Comparison of ENCODE assay signal across 7 cellular contexts in the genomic region with DNA sequence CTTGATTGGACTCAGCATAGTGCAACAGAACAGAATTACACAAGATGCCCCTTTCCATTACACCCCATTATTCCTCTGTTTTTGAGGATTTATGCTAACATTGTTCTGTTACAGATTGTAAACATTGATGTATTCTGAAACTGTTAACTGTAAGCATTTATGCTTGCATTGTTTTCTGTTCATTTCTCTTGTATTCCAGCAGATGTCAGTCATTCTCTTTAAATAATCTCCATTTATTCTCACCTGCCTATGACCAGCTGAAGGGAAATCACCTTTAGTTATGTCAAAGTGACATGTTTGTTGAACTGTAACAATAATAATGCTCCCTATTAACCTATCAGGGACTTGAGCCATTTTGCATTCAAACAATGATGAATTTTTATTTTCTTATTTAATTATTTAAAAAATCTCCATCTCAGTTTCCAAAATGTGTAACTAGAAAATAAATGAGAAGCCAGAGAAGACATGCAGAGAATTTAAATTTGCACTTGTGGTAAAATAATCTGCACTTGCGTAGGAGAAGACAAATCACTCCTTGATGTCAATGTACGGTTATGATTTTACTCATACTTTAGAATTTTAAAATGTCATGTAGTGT. TPM values are rescaled to one million over a fixed set of nuclear protein-coding genes. Genes with fewer than 3 reads are reported as not detected.
DNase-seq lines count a peak whose midpoint lies in the region; ATAC-seq and TF ChIP-seq lines count a peak whose summit lies in the region.

No MANE protein-coding gene starts in this region.

- H3K27me3 Mint-ChIP-seq in memory B cell: no peaks in the 10 kb centered on the region
- H3K27me3 Mint-ChIP-seq in activated CD8-positive, alpha-beta memory T cell treated with anti-CD3 and anti-CD28 coated beads, Interleukin-2, amount 10 ng/mL, durations not matched to agents 7 days and 5 days: peaks cover 20% of the 10 kb centered on the region

- TF ChIP-seq CTCF in GM12875 (IDR thresholded peaks at IDR 0.05; ENCODE audit: borderline replicate concordance, insufficient read depth, low read depth, low read length) (0 out of 2 replicates have a peak, but pooled peaks have one; percentile 10), VCaP (conservative IDR thresholded peaks at IDR 0.05) (peak; percentile 70)

- H3K4me3 ChIP-seq in GM12875 (ENCODE audit: low read depth, low read length): no peak overlapping the region

- DNase-seq in memory B cell (ENCODE audit: low spot score in 2 of 2): no peak
- DNase-seq in activated CD8-positive, alpha-beta memory T cell treated with anti-CD3 and anti-CD28 coated beads, Interleukin-2, amount 10 ng/mL, durations not matched to agents 7 days and 5 days: no peak
- no peak for DNase-seq in NCI-H226

- no peak overlapping the region for H3K27ac Mint-ChIP-seq in memory B cell
- H3K27ac Mint-ChIP-seq in activated CD8-positive, alpha-beta memory T cell treated with anti-CD3 and anti-CD28 coated beads, Interleukin-2, amount 10 ng/mL, durations not matched to agents 7 days and 5 days: no peak overlapping the region

- no peaks in the 10 kb centered on the region for H3K9me3 Mint-ChIP-seq in memory B cell
- H3K9me3 Mint-ChIP-seq in activated CD8-positive, alpha-beta memory T cell treated with anti-CD3 and anti-CD28 coated beads, Interleukin-2, amount 10 ng/mL, durations not matched to agents 7 days and 5 days (ENCODE audit: low read depth): no peaks in the 10 kb centered on the region

- CTCF ChIA-PET in activated CD8-positive, alpha-beta memory T cell treated with anti-CD3 and anti-CD28 coated beads, Interleukin-2, amount 10 ng/mL, durations not matched to agents 7 days and 5 days (lab: Charles Lee): interaction anchor here (1.3 to 2.9 kb wide), 3 partner anchors 22 to 680 kb away, joined by 3 to 18 read pairs (median 3); no protein-coding TSS in a partner anchor

- no peaks in the 10 kb centered on the region for H3K4me1 Mint-ChIP-seq in memory B cell
- no peaks in the 10 kb centered on the region for H3K4me1 Mint-ChIP-seq in activated CD8-positive, alpha-beta memory T cell treated with anti-CD3 and anti-CD28 coated beads, Interleukin-2, amount 10 ng/mL, durations not matched to agents 7 days and 5 days

- H3K27ac ChIP-seq in VCaP: no peak overlapping the region

- ATAC-seq in GM21423 (IDR thresholded peaks at IDR 0.05; ENCODE audit: unreplicated experiment) (peak; percentile 82), HG03520 (IDR thresholded peaks at IDR 0.05; ENCODE audit: unreplicated experiment) (peak; percentile 92), memory B cell (ENCODE audit: low read depth) (peak; percentile 45)
- no peak for ATAC-seq in activated CD8-positive, alpha-beta memory T cell treated with anti-CD3 and anti-CD28 coated beads, Interleukin-2, amount 10 ng/mL, durations not matched to agents 7 days and 5 days

- H3K36me3 Mint-ChIP-seq in memory B cell: no peaks in the 10 kb centered on the region
- no peaks in the 10 kb centered on the region for H3K36me3 Mint-ChIP-seq in activated CD8-positive, alpha-beta memory T cell treated with anti-CD3 and anti-CD28 coated beads, Interleukin-2, amount 10 ng/mL, durations not matched to agents 7 days and 5 days

- H3K4me3 Mint-ChIP-seq in memory B cell: no peak overlapping the region
- no peak overlapping the region for H3K4me3 Mint-ChIP-seq in activated CD8-positive, alpha-beta memory T cell treated with anti-CD3 and anti-CD28 coated beads, Interleukin-2, amount 10 ng/mL, durations not matched to agents 7 days and 5 days

RNA-seq across cellular contexts. Expression of a gene that starts 58.0 kb away (rescaled TPM):
- 100 to 1,000 TPM; 154 to 169 TPM for total RNA-seq in activated CD8-positive, alpha-beta memory T cell treated with anti-CD3 and anti-CD28 coated beads, Interleukin-2, amount 10 ng/mL, durations not matched to agents 7 days and 5 days
